14 cellular contexts compared by ENCODE assay signal in the genomic region with DNA sequence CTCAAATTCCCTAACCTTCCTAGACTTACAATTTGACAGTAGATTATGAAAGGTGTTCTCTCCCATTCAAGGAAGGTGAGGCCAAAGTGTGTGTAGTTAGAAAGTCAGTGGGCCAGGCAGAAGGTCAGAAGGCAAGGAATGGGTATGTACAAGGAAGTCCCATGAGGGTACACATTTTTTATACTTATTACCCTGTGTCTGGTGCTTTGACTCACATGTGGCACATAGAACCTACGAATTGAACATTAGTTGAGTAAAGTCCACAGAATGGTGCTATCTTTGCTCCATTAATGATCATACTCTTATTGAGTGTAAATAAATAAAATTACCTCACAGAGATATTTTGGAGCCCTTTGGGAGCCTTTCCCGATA.
"Had no signal": no experiment of that assay in that cellular context is flagged by ENCODE, and none has a peak within 500 bp of the region (broad histone marks: within the 10 kb centered on the region; RNA-seq: fewer than 3 reads in every experiment).

No MANE protein-coding gene starts in this region.

- H3K4me3 Mint-ChIP-seq: activated naive CD8-positive, alpha-beta T cell treated with anti-CD3 and anti-CD28 coated beads, Interleukin-2, amount 10 ng/mL, durations not matched to agents 7 days and 5 days had no signal

- DNase-seq: activated CD4-positive, alpha-beta T cell treated with anti-CD3 and anti-CD28 coated beads for 1 hour; activated CD4-positive, alpha-beta T cell treated with anti-CD3 and anti-CD28 coated beads, Interleukin-2, amount 50 U/mL, for 48 hours; activated naive CD8-positive, alpha-beta T cell treated with anti-CD3 and anti-CD28 coated beads, Interleukin-2, amount 10 ng/mL, durations not matched to agents 7 days and 5 days; activated T-cell treated with anti-CD3 and anti-CD28 coated beads, Interleukin-2, amount 50 U/mL, for 48 hours; anterior cingulate cortex; islet precursor cell; left ventricle myocardium inferior; stimulated activated CD4-positive, alpha-beta T cell treated with anti-CD3 and anti-CD28 coated beads, Interleukin-12 subunit alpha, Interleukin-12 subunit beta, amount 100 ng/mL, for 4 hours; stimulated activated naive CD4-positive, alpha-beta T cell treated with Interleukin-2 at 50 U/mL for 16 hours; T-helper 9 cell had no signal

- ATAC-seq: sciatic nerve had no signal

- H3K27me3 ChIP-seq: breast epithelium, esophagus muscularis mucosa had no signal

- H3K36me3 ChIP-seq: breast epithelium, esophagus muscularis mucosa, left ventricle myocardium inferior, prostate gland had no signal

- H3K27me3 Mint-ChIP-seq: activated naive CD8-positive, alpha-beta T cell treated with anti-CD3 and anti-CD28 coated beads, Interleukin-2, amount 10 ng/mL, durations not matched to agents 7 days and 5 days had no signal

- H3K9me3 ChIP-seq: breast epithelium, esophagus muscularis mucosa, left ventricle myocardium inferior, prostate gland had no signal

- H3K27ac Mint-ChIP-seq: activated naive CD8-positive, alpha-beta T cell treated with anti-CD3 and anti-CD28 coated beads, Interleukin-2, amount 10 ng/mL, durations not matched to agents 7 days and 5 days had no signal

- H3K4me3 ChIP-seq: breast epithelium, esophagus muscularis mucosa, left ventricle myocardium inferior, prostate gland had no signal

- H3K4me1 ChIP-seq: breast epithelium, esophagus muscularis mucosa, left ventricle myocardium inferior, prostate gland had no signal

- H3K27ac ChIP-seq: breast epithelium, esophagus muscularis mucosa, left ventricle myocardium inferior, prostate gland had no signal
